7 cellular contexts compared by ENCODE assay signal in the genomic region with DNA sequence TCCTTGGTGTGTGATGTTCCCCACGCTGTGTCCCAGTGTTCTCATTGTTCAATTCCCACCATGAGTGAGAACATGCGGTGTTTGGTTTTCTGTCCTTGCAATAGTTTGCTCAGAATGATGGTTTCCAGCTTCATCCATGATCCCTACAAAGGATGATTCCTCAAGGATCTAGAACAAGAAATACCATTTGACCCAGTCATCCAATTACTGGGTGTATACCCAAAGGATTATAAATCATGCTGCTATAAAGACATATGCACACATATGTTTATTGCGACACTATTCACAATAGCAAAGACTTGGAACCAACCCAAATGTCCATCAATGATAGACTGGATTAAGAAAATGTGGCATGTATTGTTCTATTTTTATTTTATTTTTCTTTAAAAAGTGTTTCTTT.
DNase-seq lines count a peak whose midpoint lies in the region; ATAC-seq, FAIRE-seq and TF ChIP-seq lines count a peak whose summit lies in the region.
"Not testable (repeated sequence)": the region's sequence is repeated elsewhere in the genome, so short reads cannot be mapped to it uniquely, and the experiment has no call there.

No MANE protein-coding gene starts in this region.

- CTCF ChIA-PET in MCF 10A (lab: Yijun Ruan, JAX) = not testable (repeated sequence)

- not testable (repeated sequence) for DNase-seq in D721Med (ENCODE audit: insufficient read length, low spot score); RWPE2 (ENCODE audit: low spot score); glutamatergic neuron
- peak; percentile 30 for DNase-seq in NCI-H82 (lab: John Stamatoyannopoulos, UW)
- peak; percentile 21 for DNase-seq in MCF 10A (ENCODE audit: unreplicated experiment)
- peak; percentile 45 for DNase-seq in epithelial cell of esophagus (ENCODE audit: low read depth)

- ATAC-seq in RWPE2 (ENCODE audit: low read depth) = peak; percentile 69; the same call in 2 of the 3 replicates

- H3K4me1 Mint-ChIP-seq in MCF 10A (ENCODE audit: insufficient read depth, unreplicated experiment); glutamatergic neuron (ENCODE audit: low read depth, unreplicated experiment): not testable (repeated sequence)

- not testable (repeated sequence) for H3K27ac ChIP-seq in RWPE2 (ENCODE audit: poor library complexity, severe bottlenecking)

- H3K36me3 ChIP-seq in RWPE2 (ENCODE audit: low read depth) = not testable (repeated sequence)

- POLR2A ChIA-PET in MCF 10A (lab: Yijun Ruan, JAX) = not testable (repeated sequence)

- H3K27me3 ChIP-seq in RWPE2 (ENCODE audit: insufficient read depth, poor library complexity, severe bottlenecking) = not testable (repeated sequence)

- TF ChIP-seq EP300 in Ishikawa (IDR thresholded peaks at IDR 0.05; ENCODE audit: borderline replicate concordance) = peak; percentile 32; the same call in 1 of the 2 replicates

- not testable (repeated sequence) for BruUV-seq in MCF 10A (replicated peaks; lab: Mats Ljungman, UMichigan)

- H3K27ac Mint-ChIP-seq in MCF 10A (ENCODE audit: low read depth, unreplicated experiment) = not testable (repeated sequence)
- H3K27ac Mint-ChIP-seq in glutamatergic neuron (ENCODE audit: unreplicated experiment) = peak overlapping the region; percentile 22

- H3K27me3 Mint-ChIP-seq in MCF 10A (ENCODE audit: insufficient read depth, unreplicated experiment); glutamatergic neuron (ENCODE audit: unreplicated experiment): not testable (repeated sequence)

- intact Hi-C loops in MCF 10A (cut with micrococcal nuclease) = not testable (repeated sequence)

- not testable (repeated sequence) for H3K9me3 Mint-ChIP-seq in MCF 10A (ENCODE audit: unreplicated experiment); glutamatergic neuron (ENCODE audit: unreplicated experiment)

- peak; percentile 29 for FAIRE-seq in D721Med (lab: Jason Lieb, UNC)

- not testable (repeated sequence) for H3K9me3 ChIP-seq in RWPE2 (ENCODE audit: severe bottlenecking)

- H3K4me3 ChIP-seq in RWPE2 (ENCODE audit: severe bottlenecking); epithelial cell of esophagus (ENCODE audit: low read length): not testable (repeated sequence)

- not testable (repeated sequence) for TF ChIP-seq CTCF in D721Med (IDR thresholded peaks at IDR 0.05; ENCODE audit: insufficient read depth, missing control alignments); RWPE2 (IDR thresholded peaks at IDR 0.05; ENCODE audit: poor library complexity, severe bottlenecking); MCF 10A (IDR thresholded peaks at IDR 0.05; ENCODE audit: unreplicated experiment); epithelial cell of esophagus (IDR thresholded peaks at IDR 0.05; ENCODE audit: insufficient read depth, low read depth, low read length, missing control alignments); glutamatergic neuron (IDR thresholded peaks at IDR 0.05; ENCODE audit: partially characterized antibody, unreplicated experiment)

- H3K36me3 Mint-ChIP-seq in MCF 10A (ENCODE audit: insufficient read depth, unreplicated experiment); glutamatergic neuron (ENCODE audit: unreplicated experiment): not testable (repeated sequence)

- not testable (repeated sequence) for H3K4me3 Mint-ChIP-seq in MCF 10A (ENCODE audit: unreplicated experiment); glutamatergic neuron (ENCODE audit: unreplicated experiment)

- TF ChIP-seq RAD21 in Ishikawa (IDR thresholded peaks at IDR 0.05; ENCODE audit: low read depth) = not testable (repeated sequence)

- H3K4me1 ChIP-seq in RWPE2 (ENCODE audit: insufficient read depth, poor library complexity, severe bottlenecking) = peaks cover 13% of the 10 kb centered on the region

TF ChIP-seq in Ishikawa, 13 proteins besides CTCF, POLR2A, EP300 and RAD21:
- 0 out of 2 replicates have a peak, but pooled peaks have one; percentile 11 for TF ChIP-seq NFIC (IDR thresholded peaks at IDR 0.05)
- TF ChIP-seq CEBPB (IDR thresholded peaks at IDR 0.05) = peak; percentile 63
TF ChIP-seq in Ishikawa: peak in this region for 2; not testable (repeated sequence) for 11.
